In the genomic region with DNA sequence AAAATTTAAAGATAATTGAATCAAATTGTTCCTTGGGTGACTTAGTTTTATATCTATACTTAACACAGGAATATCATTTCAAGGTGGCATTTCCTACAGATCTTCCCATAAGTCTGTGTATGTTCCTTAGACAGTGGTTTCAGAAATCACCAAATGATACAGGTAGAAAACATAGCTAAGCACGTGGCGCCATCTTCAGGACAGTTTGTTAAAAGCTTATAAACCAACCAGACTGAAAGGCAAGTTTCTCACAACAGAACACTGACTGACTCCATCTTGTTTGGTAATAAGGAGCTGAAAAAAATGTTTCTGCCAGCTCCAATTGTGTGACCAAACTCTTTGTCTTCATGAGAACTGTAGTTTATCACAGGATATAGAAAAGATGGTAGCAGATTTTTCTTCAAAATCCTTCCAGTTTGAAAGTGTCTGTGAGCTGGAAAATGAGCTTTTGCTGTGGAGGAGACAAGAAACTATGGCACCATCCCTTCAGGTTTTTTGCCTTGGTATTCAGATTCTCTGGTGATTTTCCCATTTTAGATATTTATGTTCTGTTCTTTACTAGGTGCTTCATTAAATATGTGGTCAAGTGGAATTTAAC, we compare ENCODE assay signal across 8 cellular contexts. TPM values are rescaled to one million over a fixed set of nuclear protein-coding genes. Genes with fewer than 3 reads are reported as not detected.
DNase-seq lines count a peak whose midpoint lies in the region; ATAC-seq and TF ChIP-seq lines count a peak whose summit lies in the region.

No MANE protein-coding gene starts in this region.

- no peak overlapping the region for H3K4me3 Mint-ChIP-seq in activated T-cell treated with anti-CD3 and anti-CD28 coated beads, Interleukin-2, amount 50 U/mL, for 4 hours

- H3K23ac ChIP-seq in neuronal stem cell (ENCODE audit: low read depth, low read length, poor library complexity): no peak overlapping the region

- H3F3A ChIP-seq in PC-9 (ENCODE audit: insufficient read depth, low read depth): no peaks in the 10 kb centered on the region

- no peaks in the 10 kb centered on the region for H3K79me1 ChIP-seq in neuronal stem cell (ENCODE audit: low read depth, low read length)

- no peaks in the 10 kb centered on the region for H3K36me3 Mint-ChIP-seq in activated T-cell treated with anti-CD3 and anti-CD28 coated beads, Interleukin-2, amount 50 U/mL, for 4 hours (ENCODE audit: insufficient read depth)

- H2BK5ac ChIP-seq in neuronal stem cell (ENCODE audit: low read length): no peak overlapping the region

- H3K36me3 ChIP-seq in PC-9 (ENCODE audit: low read depth): no peaks in the 10 kb centered on the region
- H3K36me3 ChIP-seq in neuronal stem cell (replicated peaks in 1 of 2; ENCODE audit: control insufficient read depth in 2 of 2, insufficient read depth in 2 of 2, low read length in 2 of 2): no peaks in the 10 kb centered on the region
- H3K36me3 ChIP-seq in testis (ENCODE audit: low read depth, missing control alignments): no peaks in the 10 kb centered on the region

- H3K9me3 ChIP-seq in PC-9 (ENCODE audit: insufficient read depth, low read depth) (no peaks in the 10 kb centered on the region), neuronal stem cell (replicated peaks in 1 of 2; ENCODE audit: control insufficient read depth in 2 of 2, insufficient read depth in 1 of 2, low read depth in 1 of 2, low read length in 2 of 2) (no peaks in the 10 kb centered on the region), testis (no peaks in the 10 kb centered on the region)

- DNase-seq in DMS53 treated with DMSO at 0.1 percent for 48 hours (lab: John Stamatoyannopoulos, UW; ENCODE audit: unreplicated experiment): peak; percentile 95
- peak; percentile 70 to 74 for DNase-seq in PC-9
- DNase-seq in activated T-cell treated with anti-CD3 and anti-CD28 coated beads, Interleukin-2, amount 50 U/mL, for 4 hours: peak; percentile 62
- peak; percentile 83 for DNase-seq in fibroblast of mammary gland (ENCODE audit: low read depth)
- peak; percentile 76 for DNase-seq in neuronal stem cell (ENCODE audit: low spot score)
- DNase-seq in testis: peak; percentile 92

- no peaks in the 10 kb centered on the region for H3K79me2 ChIP-seq in PC-9 (ENCODE audit: low read depth)

- H3K4me1 Mint-ChIP-seq in activated T-cell treated with anti-CD3 and anti-CD28 coated beads, Interleukin-2, amount 50 U/mL, for 4 hours (ENCODE audit: low read depth): no peaks in the 10 kb centered on the region

- H3K4me2 ChIP-seq in PC-9 (no peak overlapping the region), neuronal stem cell (ENCODE audit: insufficient read depth, low read length, poor library complexity, severe bottlenecking) (no peak overlapping the region)

- no peak for TF ChIP-seq POLR2A in testis (IDR thresholded peaks at IDR 0.05)

- H3K4me3 ChIP-seq in PC-9 (no peak overlapping the region), fibroblast of mammary gland (ENCODE audit: control insufficient read depth, low read depth, low read length) (no peak overlapping the region), neuronal stem cell (ENCODE audit: low read length in 2 of 2) (no peak overlapping the region), testis (no peak overlapping the region)

- no peak overlapping the region for H3K18ac ChIP-seq in neuronal stem cell (ENCODE audit: low read length)

- H2BK12ac ChIP-seq in neuronal stem cell (ENCODE audit: low read length): no peak overlapping the region

- H3K27me3 Mint-ChIP-seq in activated T-cell treated with anti-CD3 and anti-CD28 coated beads, Interleukin-2, amount 50 U/mL, for 4 hours (ENCODE audit: low read depth): peaks cover 9% of the 10 kb centered on the region

- H2BK120ac ChIP-seq in neuronal stem cell (ENCODE audit: low read depth, low read length): no peak overlapping the region

- H3K4me1 ChIP-seq in PC-9 (replicated peaks; ENCODE audit: insufficient read depth) (no peaks in the 10 kb centered on the region), neuronal stem cell (ENCODE audit: control insufficient read depth in 2 of 2, insufficient read depth in 1 of 2, low read depth in 1 of 2, low read length in 2 of 2) (no peaks in the 10 kb centered on the region), testis (no peaks in the 10 kb centered on the region)

- no peaks in the 10 kb centered on the region for H4K20me1 ChIP-seq in PC-9 (ENCODE audit: insufficient read depth)

- H3K9me3 Mint-ChIP-seq in activated T-cell treated with anti-CD3 and anti-CD28 coated beads, Interleukin-2, amount 50 U/mL, for 4 hours: no peaks in the 10 kb centered on the region

- no TSS peak for BruUV-seq in PC-9 (replicated peaks; lab: Mats Ljungman, UMichigan)

- no peak overlapping the region for H3K27ac ChIP-seq in PC-9
- no peak overlapping the region for H3K27ac ChIP-seq in neuronal stem cell (replicated peaks; ENCODE audit: low read length)
- no peak overlapping the region for H3K27ac ChIP-seq in testis

- no peak overlapping the region for H3K9ac ChIP-seq in neuronal stem cell (ENCODE audit: low read depth, low read length, poor library complexity)

- no peaks in the 10 kb centered on the region for H3K9me2 ChIP-seq in PC-9 (ENCODE audit: insufficient read depth)

- no peak overlapping the region for H2BK15ac ChIP-seq in neuronal stem cell (ENCODE audit: low read length)

- POLR2A ChIA-PET in PC-9 (lab: Charles Lee; ENCODE audit: unreplicated experiment): no interaction called here

- no peak overlapping the region for H2AK5ac ChIP-seq in neuronal stem cell (ENCODE audit: low read depth, low read length)

- H2AFZ ChIP-seq in PC-9 (0 out of 2 replicates have a peak overlapping the region, but pooled peaks have one; percentile 20), neuronal stem cell (ENCODE audit: low read length) (peak overlapping the region; percentile 69)

- no CpG with 5 or more reads among the region's 2 CpGs for WGBS in neuronal stem cell (ENCODE audit: extremely low coverage in 2 of 2, insufficient read length in 2 of 2, insufficient replicate concordance in 1 of 2), 2 donors
- 0 to 4% methylated on average over 2 of the region's 2 CpGs for WGBS in testis, 2 donors

- H4K91ac ChIP-seq in neuronal stem cell (ENCODE audit: low read depth, low read length, poor library complexity): no peak overlapping the region

- H4K8ac ChIP-seq in neuronal stem cell (ENCODE audit: low read depth, low read length): no peak overlapping the region

- peak; percentile 93 for ATAC-seq in GM21825 (IDR thresholded peaks at IDR 0.05; ENCODE audit: unreplicated experiment)
- peak; percentile 70 to 77 for ATAC-seq in activated T-cell treated with anti-CD3 and anti-CD28 coated beads, Interleukin-2, amount 50 U/mL, for 4 hours

- peak; percentile 61 for TF ChIP-seq CTCF in LNCAP (IDR thresholded peaks at IDR 0.05)
- peak; percentile 97 for TF ChIP-seq CTCF in PC-9 (conservative IDR thresholded peaks at IDR 0.05)
- peak; percentile 68 for TF ChIP-seq CTCF in fibroblast of mammary gland (conservative IDR thresholded peaks at IDR 0.05; ENCODE audit: control insufficient read depth, insufficient read depth, low read depth, low read length)
- peak; percentile 34 to 64 (median 60) for TF ChIP-seq CTCF in testis (IDR thresholded peaks at IDR 0.05)

- H3K4ac ChIP-seq in neuronal stem cell (ENCODE audit: low read length): no peak overlapping the region

- no peak overlapping the region for H3K14ac ChIP-seq in neuronal stem cell (ENCODE audit: low read length)

- intact Hi-C loops in PC-9 (cut with micrococcal nuclease; ENCODE audit: unreplicated experiment): loop anchor here (1.0 to 10.0 kb wide), 7 partner anchors 142 to 1590 kb away; no protein-coding TSS in a partner anchor
- intact Hi-C loops in testis (cut with DNase I; ENCODE audit: low total_unique reads): no loop called here

- CTCF ChIA-PET in PC-9 (lab: Charles Lee): interaction anchor here (0.5 to 2.5 kb wide), 21 partner anchors 23 to 1591 kb away, joined by 3 to 30 read pairs (median 4); no protein-coding TSS in a partner anchor

- no peaks in the 10 kb centered on the region for H3K27me3 ChIP-seq in PC-9 (ENCODE audit: insufficient read depth, low read depth)
- H3K27me3 ChIP-seq in neuronal stem cell (ENCODE audit: control insufficient read depth in 3 of 3, insufficient read depth in 3 of 3, low read depth in 1 of 3, low read length in 3 of 3): peaks cover 0 to 11% (median 0%) of the 10 kb centered on the region in 3 experiments
- H3K27me3 ChIP-seq in testis: no peaks in the 10 kb centered on the region

RNA-seq across cellular contexts. Expression of gene NEUROD1, which starts 34.8 kb away (rescaled TPM):
- not detected in 2 replicates for total RNA-seq in PC-9 (2021)
- total RNA-seq in activated T-cell treated with anti-CD3 and anti-CD28 coated beads, Interleukin-2, amount 50 U/mL, for 4 hours: not detected
- 0.66 TPM for polyA plus RNA-seq in neuronal stem cell (2013, experiment 1 of 2)
- polyA plus RNA-seq in neuronal stem cell (2013, experiment 2 of 2): 0.51 TPM
- under 1 TPM; 0.19 to 0.55 TPM for total RNA-seq in testis
- polyA plus RNA-seq in testis (ENCODE audit: insufficient read depth, low read depth, low replicate concordance): 0.62 TPM

RNA-seq across cellular contexts. Expression of gene CERKL, which starts 58.2 kb away (rescaled TPM):
- 1.5 and 1.6 TPM in 2 replicates for total RNA-seq in PC-9 (2021)
- total RNA-seq in activated T-cell treated with anti-CD3 and anti-CD28 coated beads, Interleukin-2, amount 50 U/mL, for 4 hours: under 1 TPM in 1 of 3 donors, not detected in 2; 0.08 TPM
- 0.13 TPM for polyA plus RNA-seq in neuronal stem cell (2013, experiment 1 of 2)
- polyA plus RNA-seq in neuronal stem cell (2013, experiment 2 of 2): 0.11 TPM
- 1 to 10 TPM; 2.1 to 2.2 TPM for total RNA-seq in testis
- 0.62 TPM for polyA plus RNA-seq in testis (ENCODE audit: insufficient read depth, low read depth, low replicate concordance)
